In genomic region chr9:35618325-35618727, GRCh38 we compare ENCODE assay signal across 8 cellular contexts. TPM values are rescaled to one million over a fixed set of nuclear protein-coding genes. Genes with fewer than 3 reads are reported as not detected.
DNase-seq lines count a peak whose midpoint lies in the region; ATAC-seq, FAIRE-seq and TF ChIP-seq lines count a peak whose summit lies in the region.

Gene CD72 (minus strand): TSS chr9:35618413. CDS start chr9:35618303, 110 bp downstream.

- H3K9me3 ChIP-seq in keratinocyte (ENCODE audit: control insufficient read depth, low read depth, low read length), result no peaks in the 10 kb centered on the region

- ATAC-seq in activated naive CD4-positive, alpha-beta T cell treated with anti-CD3 and anti-CD28 coated beads, Interleukin-2, amount 50 U/mL, for 72 hours, result no peak
- ATAC-seq in HG03457 (IDR thresholded peaks at IDR 0.05; ENCODE audit: unreplicated experiment), result no peak

- no peak for TF ChIP-seq CTCF in keratinocyte (optimal IDR thresholded peaks at IDR 0.05 in 1 of 3, IDR thresholded peaks at IDR 0.05 in 1 of 3, conservative IDR thresholded peaks at IDR 0.05 in 1 of 3; ENCODE audit: extremely low read depth in 1 of 3, insufficient read depth in 2 of 3, low read length in 3 of 3)
- no peak for TF ChIP-seq CTCF in type B pancreatic cell (conservative IDR thresholded peaks at IDR 0.05)

- no peaks in the 10 kb centered on the region for H3K36me3 Mint-ChIP-seq in activated T-cell treated with anti-CD3 and anti-CD28 coated beads, Interleukin-2, amount 50 U/mL, for 24 hours (ENCODE audit: low read depth)
- H3K36me3 Mint-ChIP-seq in activated naive CD4-positive, alpha-beta T cell treated with anti-CD3 and anti-CD28 coated beads, Interleukin-2, amount 50 U/mL, for 72 hours, result no peaks in the 10 kb centered on the region
- H3K36me3 Mint-ChIP-seq in type B pancreatic cell, result no peaks in the 10 kb centered on the region

- peak within 1 kb of the TSS; percentile 68 for H3K4me2 ChIP-seq in keratinocyte (ENCODE audit: control insufficient read depth, extremely low read depth, insufficient read depth, low read depth, low read length)

- peaks cover 25% of the 10 kb centered on the region for H3K27me3 ChIP-seq in keratinocyte (ENCODE audit: control insufficient read depth, extremely low read depth, insufficient read depth, low read length)

- peak within 1 kb of the TSS; percentile 74 for H3K4me3 Mint-ChIP-seq in activated T-cell treated with anti-CD3 and anti-CD28 coated beads, Interleukin-2, amount 50 U/mL, for 24 hours
- peak within 1 kb of the TSS; percentile 83 for H3K4me3 Mint-ChIP-seq in type B pancreatic cell

- no peaks in the 10 kb centered on the region for H3K27me3 Mint-ChIP-seq in activated T-cell treated with anti-CD3 and anti-CD28 coated beads, Interleukin-2, amount 50 U/mL, for 24 hours
- H3K27me3 Mint-ChIP-seq in type B pancreatic cell, result peaks cover 65% of the 10 kb centered on the region

- DNase-seq in activated T-cell treated with anti-CD3 and anti-CD28 coated beads, Interleukin-2, amount 50 U/mL, for 24 hours, result no peak
- no peak for DNase-seq in activated T-cell treated with anti-CD3 and anti-CD28 coated beads, Interleukin-2, amount 50 U/mL, for 1 hour
- DNase-seq in activated naive CD4-positive, alpha-beta T cell treated with anti-CD3 and anti-CD28 coated beads, Interleukin-2, amount 50 U/mL, for 72 hours (ENCODE audit: low spot score in 2 of 2), result no peak
- DNase-seq in keratinocyte (ENCODE audit: low read depth, low spot score), result no peak
- DNase-seq in type B pancreatic cell (ENCODE audit: extremely low spot score, unreplicated experiment), result no peak
- DNase-seq in posterior cingulate gyrus, result no peak
- DNase-seq in putamen (ENCODE audit: low spot score), result no peak

- no peaks in the 10 kb centered on the region for H3K9me3 Mint-ChIP-seq in activated T-cell treated with anti-CD3 and anti-CD28 coated beads, Interleukin-2, amount 50 U/mL, for 24 hours
- H3K9me3 Mint-ChIP-seq in activated naive CD4-positive, alpha-beta T cell treated with anti-CD3 and anti-CD28 coated beads, Interleukin-2, amount 50 U/mL, for 72 hours, result no peaks in the 10 kb centered on the region
- H3K9me3 Mint-ChIP-seq in type B pancreatic cell, result no peaks in the 10 kb centered on the region

- H3K4me1 ChIP-seq in keratinocyte (ENCODE audit: control insufficient read depth, extremely low read depth, insufficient read depth, low read length), result no peaks in the 10 kb centered on the region

- no peaks in the 10 kb centered on the region for H4K20me1 ChIP-seq in keratinocyte (ENCODE audit: control insufficient read depth, extremely low read depth, insufficient read depth, low read length)

- H3K9ac ChIP-seq in keratinocyte (ENCODE audit: control insufficient read depth, extremely low read depth, insufficient read depth, low read length), result peak within 1 kb of the TSS; percentile 49

- no peaks in the 10 kb centered on the region for H3K36me3 ChIP-seq in keratinocyte (ENCODE audit: control insufficient read depth in 2 of 2, extremely low read depth in 1 of 2, insufficient read depth in 2 of 2, low read length in 2 of 2)

- H3K27ac Mint-ChIP-seq in activated T-cell treated with anti-CD3 and anti-CD28 coated beads, Interleukin-2, amount 50 U/mL, for 24 hours, result peak within 1 kb of the TSS; percentile 89
- peak within 1 kb of the TSS; percentile 86 to 88 for H3K27ac Mint-ChIP-seq in activated naive CD4-positive, alpha-beta T cell treated with anti-CD3 and anti-CD28 coated beads, Interleukin-2, amount 50 U/mL, for 72 hours
- H3K27ac Mint-ChIP-seq in type B pancreatic cell, result peak within 1 kb of the TSS; percentile 65

- dilution Hi-C loops in keratinocyte (cut with MboI; ENCODE audit: extremely low pct_ligation_motif_present, low sequenced_read_pairs), result no loop called here

- no peaks in the 10 kb centered on the region for H3K79me2 ChIP-seq in keratinocyte (ENCODE audit: control insufficient read depth, insufficient read depth, low read length)

- intact Hi-C loops in posterior cingulate gyrus (cut with DNase I), result no loop called here

- peak within 1 kb of the TSS; percentile 94 for H2AFZ ChIP-seq in keratinocyte (ENCODE audit: control insufficient read depth, low read length)

- H3K4me3 ChIP-seq in keratinocyte (ENCODE audit: control insufficient read depth in 2 of 3, extremely low read depth in 1 of 3, insufficient read depth in 2 of 3, low read depth in 1 of 3, low read length in 3 of 3), result peak within 1 kb of the TSS in 2 of 3 experiments; percentile 24 to 58

- H3K27ac ChIP-seq in keratinocyte (ENCODE audit: control insufficient read depth, insufficient read depth, low read length), result no peak within 1 kb of the TSS

- no peak for FAIRE-seq in keratinocyte (lab: Jason Lieb, UNC)

- H3K9me1 ChIP-seq in keratinocyte (ENCODE audit: control insufficient read depth, extremely low read depth, insufficient read depth, low read length), result no peaks in the 10 kb centered on the region

- H3K4me1 Mint-ChIP-seq in activated T-cell treated with anti-CD3 and anti-CD28 coated beads, Interleukin-2, amount 50 U/mL, for 24 hours (ENCODE audit: low read depth), result peaks cover 46% of the 10 kb centered on the region
- H3K4me1 Mint-ChIP-seq in type B pancreatic cell (ENCODE audit: unreplicated experiment), result no peaks in the 10 kb centered on the region

RNA-seq across cellular contexts. Expression of gene CD72, which starts in this region (rescaled TPM):
- total RNA-seq in activated naive CD4-positive, alpha-beta T cell treated with anti-CD3 and anti-CD28 coated beads, Interleukin-2, amount 50 U/mL, for 72 hours, result 10 to 100 TPM; 11.1 to 16.7 TPM
- polyA plus RNA-seq in keratinocyte, result 0.66 to 2.4 TPM (median 0.82 TPM) in 3 replicates
- polyA plus RNA-seq in keratinocyte (2011; ENCODE audit: low read depth), result 1.2 TPM
- 0.85 and 1.5 TPM in 2 replicates for polyA plus RNA-seq in keratinocyte (2011; cell fraction: cytosol; rRNA removed)
- 9.2 and 12.4 TPM in 2 replicates for polyA plus RNA-seq in keratinocyte (2011; cell fraction: nucleus; rRNA removed)
- 0.40 and 2.7 TPM in 2 replicates for polyA plus RNA-seq in keratinocyte (2012; ENCODE audit: low replicate concordance)
- polyA minus RNA-seq in keratinocyte, result 0.56 to 1.1 TPM (median 0.95 TPM) in 3 replicates
- polyA minus RNA-seq in keratinocyte (2011; cell fraction: cytosol; rRNA and poly(A)+ RNA removed), result not detected
- 1.7 and 2.2 TPM in 2 replicates for polyA minus RNA-seq in keratinocyte (2011; cell fraction: nucleus; rRNA and poly(A)+ RNA removed)
- 1.5 and 2.8 TPM in 2 replicates for total RNA-seq in type B pancreatic cell (ENCODE audit: low replicate concordance)
